In genomic region chr11:87286338-87286737, GRCh38 we compare ENCODE assay signal across 26 cellular contexts.
"Had no signal": no experiment of that assay in that cellular context is flagged by ENCODE, and none has a peak within 500 bp of the region (broad histone marks: within the 10 kb centered on the region; RNA-seq: fewer than 3 reads in every experiment).

No MANE protein-coding gene starts in this region.

- H3K36me3 ChIP-seq: neural progenitor cell, ovary, right lobe of liver, sigmoid colon, stomach, thoracic aorta, thyroid gland, tibial nerve, upper lobe of left lung, vagina had no signal

- ATAC-seq: naive thymus-derived CD4-positive, alpha-beta T cell; natural killer cell; psoas muscle; right cardiac atrium; right lobe of liver; stimulated activated effector memory CD8-positive, alpha-beta T cell treated with anti-CD3 and anti-CD28 coated beads, Interleukin-12 subunit alpha, Interleukin-12 subunit beta, amount 100 ng/mL, for 72 hours; stimulated activated naive B cell treated with anti-CD40 and anti-IgM and Interleukin-4, amounts not matched to agents 10 μg/mL and 1 μg/mL and 100 μg/mL, for 72 hours had no signal

- H3K27ac ChIP-seq: neural progenitor cell, ovary, parathyroid adenoma, psoas muscle, right lobe of liver, sigmoid colon, stomach, thoracic aorta, thyroid gland, tibial nerve, upper lobe of left lung, vagina had no signal

- FAIRE-seq: small intestine, urothelium cell line had no signal

- H3K9me3 ChIP-seq: ovary, psoas muscle, right lobe of liver, sigmoid colon, stomach, thoracic aorta, thyroid gland, tibial nerve, upper lobe of left lung, vagina had no signal

- H3K9ac ChIP-seq: neural progenitor cell, parathyroid adenoma had no signal

- H3K4me1 ChIP-seq: neural progenitor cell, parathyroid adenoma had no signal

- DNase-seq: naive thymus-derived CD4-positive, alpha-beta T cell; natural killer cell; occipital lobe; ovary; right lobe of liver; sigmoid colon; small intestine; stimulated activated CD4-positive, alpha-beta T cell treated with anti-CD3 and anti-CD28 coated beads, Interleukin-15, amount 100 ng/mL, for 24 hours; stimulated activated CD4-positive, alpha-beta T cell treated with anti-CD3 and anti-CD28 coated beads, Interleukin-2, amount 100 ng/mL, for 24 hours; stimulated activated CD4-positive, alpha-beta T cell treated with anti-CD3 and anti-CD28 coated beads, Interleukin-2, amount 100 ng/mL, for 48 hours; stimulated activated CD4-positive, alpha-beta T cell treated with anti-CD3 and anti-CD28 coated beads, Interleukin-4, amount 100 ng/mL, for 24 hours; stimulated activated naive B cell treated with anti-CD40 and anti-IgM and Interleukin-4, amounts not matched to agents 10 μg/mL and 1 μg/mL and 100 μg/mL, for 72 hours; stimulated activated naive CD4-positive, alpha-beta T cell treated with Interleukin-2 at 50 U/mL for 16 hours; stomach; thyroid gland; trophoblast cell had no signal

- H3K4me3 ChIP-seq: neural progenitor cell, ovary, psoas muscle, right lobe of liver, sigmoid colon, stomach, thoracic aorta, thyroid gland, tibial nerve, upper lobe of left lung, vagina had no signal

- H3K27me3 ChIP-seq: neural progenitor cell, ovary, right lobe of liver, sigmoid colon, stomach, thyroid gland, tibial nerve, upper lobe of left lung, vagina had no signal
